1 cellular context compared by ENCODE assay signal in the genomic region with DNA sequence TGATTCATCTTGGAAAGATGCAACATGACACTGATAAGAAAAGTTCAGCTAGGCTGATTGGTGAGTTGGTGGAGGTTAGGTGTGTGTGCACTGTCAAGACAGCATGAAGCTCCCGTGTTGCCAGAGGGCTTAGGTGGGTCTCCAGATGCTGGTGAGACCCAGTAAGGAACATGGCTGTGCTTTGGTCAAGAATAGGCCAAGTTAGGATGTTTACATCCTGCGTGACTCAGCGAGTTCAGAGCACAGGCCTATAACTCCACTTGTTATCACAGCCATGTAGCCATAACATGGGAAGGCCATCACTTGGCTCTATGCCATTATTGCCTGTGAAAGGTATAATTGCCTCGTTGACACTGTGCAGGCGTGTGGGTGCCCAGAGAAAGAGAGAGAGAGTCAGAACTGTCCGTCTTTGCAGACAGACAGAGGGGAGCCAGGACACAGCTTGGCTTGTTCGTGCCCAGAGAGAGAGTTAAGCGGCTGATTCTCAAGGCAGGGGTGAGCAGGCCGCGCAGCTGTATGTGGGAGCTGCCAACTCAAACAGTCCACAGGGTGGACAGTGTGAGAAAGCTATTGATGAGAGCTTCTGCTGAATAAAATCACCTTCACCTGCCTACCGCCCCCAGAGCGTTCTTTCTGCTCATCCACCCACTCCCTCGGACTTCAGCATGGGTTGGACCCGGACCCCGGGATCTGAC.
TF ChIP-seq lines count a peak whose summit lies in the region.

No MANE protein-coding gene starts in this region.

TF ChIP-seq in GM23338, 12 proteins besides CTCF, POLR2A, EP300 and RAD21 (continued from another document):
- TF ChIP-seq, protein P1, sequence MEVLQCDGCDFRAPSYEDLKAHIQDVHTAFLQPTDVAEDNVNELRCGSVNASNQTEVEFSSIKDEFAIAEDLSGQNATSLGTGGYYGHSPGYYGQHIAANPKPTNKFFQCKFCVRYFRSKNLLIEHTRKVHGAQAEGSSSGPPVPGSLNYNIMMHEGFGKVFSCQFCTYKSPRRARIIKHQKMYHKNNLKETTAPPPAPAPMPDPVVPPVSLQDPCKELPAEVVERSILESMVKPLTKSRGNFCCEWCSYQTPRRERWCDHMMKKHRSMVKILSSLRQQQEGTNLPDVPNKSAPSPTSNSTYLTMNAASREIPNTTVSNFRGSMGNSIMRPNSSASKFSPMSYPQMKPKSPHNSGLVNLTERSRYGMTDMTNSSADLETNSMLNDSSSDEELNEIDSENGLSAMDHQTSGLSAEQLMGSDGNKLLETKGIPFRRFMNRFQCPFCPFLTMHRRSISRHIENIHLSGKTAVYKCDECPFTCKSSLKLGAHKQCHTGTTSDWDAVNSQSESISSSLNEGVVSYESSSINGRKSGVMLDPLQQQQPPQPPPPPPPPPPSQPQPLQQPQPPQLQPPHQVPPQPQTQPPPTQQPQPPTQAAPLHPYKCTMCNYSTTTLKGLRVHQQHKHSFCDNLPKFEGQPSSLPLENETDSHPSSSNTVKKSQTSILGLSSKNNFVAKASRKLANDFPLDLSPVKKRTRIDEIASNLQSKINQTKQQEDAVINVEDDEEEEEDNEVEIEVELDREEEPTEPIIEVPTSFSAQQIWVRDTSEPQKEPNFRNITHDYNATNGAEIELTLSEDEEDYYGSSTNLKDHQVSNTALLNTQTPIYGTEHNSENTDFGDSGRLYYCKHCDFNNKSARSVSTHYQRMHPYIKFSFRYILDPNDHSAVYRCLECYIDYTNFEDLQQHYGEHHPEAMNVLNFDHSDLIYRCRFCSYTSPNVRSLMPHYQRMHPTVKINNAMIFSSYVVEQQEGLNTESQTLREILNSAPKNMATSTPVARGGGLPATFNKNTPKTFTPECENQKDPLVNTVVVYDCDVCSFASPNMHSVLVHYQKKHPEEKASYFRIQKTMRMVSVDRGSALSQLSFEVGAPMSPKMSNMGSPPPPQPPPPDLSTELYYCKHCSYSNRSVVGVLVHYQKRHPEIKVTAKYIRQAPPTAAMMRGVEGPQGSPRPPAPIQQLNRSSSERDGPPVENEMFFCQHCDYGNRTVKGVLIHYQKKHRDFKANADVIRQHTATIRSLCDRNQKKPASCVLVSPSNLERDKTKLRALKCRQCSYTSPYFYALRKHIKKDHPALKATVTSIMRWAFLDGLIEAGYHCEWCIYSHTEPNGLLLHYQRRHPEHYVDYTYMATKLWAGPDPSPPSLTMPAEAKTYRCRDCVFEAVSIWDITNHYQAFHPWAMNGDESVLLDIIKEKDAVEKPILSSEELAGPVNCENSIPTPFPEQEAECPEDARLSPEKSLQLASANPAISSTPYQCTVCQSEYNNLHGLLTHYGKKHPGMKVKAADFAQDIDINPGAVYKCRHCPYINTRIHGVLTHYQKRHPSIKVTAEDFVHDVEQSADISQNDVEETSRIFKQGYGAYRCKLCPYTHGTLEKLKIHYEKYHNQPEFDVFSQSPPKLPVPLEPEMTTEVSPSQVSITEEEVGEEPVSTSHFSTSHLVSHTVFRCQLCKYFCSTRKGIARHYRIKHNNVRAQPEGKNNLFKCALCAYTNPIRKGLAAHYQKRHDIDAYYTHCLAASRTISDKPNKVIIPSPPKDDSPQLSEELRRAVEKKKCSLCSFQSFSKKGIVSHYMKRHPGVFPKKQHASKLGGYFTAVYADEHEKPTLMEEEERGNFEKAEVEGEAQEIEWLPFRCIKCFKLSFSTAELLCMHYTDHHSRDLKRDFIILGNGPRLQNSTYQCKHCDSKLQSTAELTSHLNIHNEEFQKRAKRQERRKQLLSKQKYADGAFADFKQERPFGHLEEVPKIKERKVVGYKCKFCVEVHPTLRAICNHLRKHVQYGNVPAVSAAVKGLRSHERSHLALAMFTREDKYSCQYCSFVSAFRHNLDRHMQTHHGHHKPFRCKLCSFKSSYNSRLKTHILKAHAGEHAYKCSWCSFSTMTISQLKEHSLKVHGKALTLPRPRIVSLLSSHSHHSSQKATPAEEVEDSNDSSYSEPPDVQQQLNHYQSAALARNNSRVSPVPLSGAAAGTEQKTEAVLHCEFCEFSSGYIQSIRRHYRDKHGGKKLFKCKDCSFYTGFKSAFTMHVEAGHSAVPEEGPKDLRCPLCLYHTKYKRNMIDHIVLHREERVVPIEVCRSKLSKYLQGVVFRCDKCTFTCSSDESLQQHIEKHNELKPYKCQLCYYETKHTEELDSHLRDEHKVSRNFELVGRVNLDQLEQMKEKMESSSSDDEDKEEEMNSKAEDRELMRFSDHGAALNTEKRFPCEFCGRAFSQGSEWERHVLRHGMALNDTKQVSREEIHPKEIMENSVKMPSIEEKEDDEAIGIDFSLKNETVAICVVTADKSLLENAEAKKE (CRISPR knock-in tag; IDR thresholded peaks at IDR 0.05): no peak
- TF ChIP-seq ZNF331 (CRISPR knock-in tag; IDR thresholded peaks at IDR 0.05; ENCODE audit: low read depth) (no peak), CREB1 (CRISPR knock-in tag; IDR thresholded peaks at IDR 0.05; ENCODE audit: low read depth) (no peak), POLR2AphosphoS5 (IDR thresholded peaks at IDR 0.05; ENCODE audit: low read depth) (no peak)
- TF ChIP-seq, protein P2, sequence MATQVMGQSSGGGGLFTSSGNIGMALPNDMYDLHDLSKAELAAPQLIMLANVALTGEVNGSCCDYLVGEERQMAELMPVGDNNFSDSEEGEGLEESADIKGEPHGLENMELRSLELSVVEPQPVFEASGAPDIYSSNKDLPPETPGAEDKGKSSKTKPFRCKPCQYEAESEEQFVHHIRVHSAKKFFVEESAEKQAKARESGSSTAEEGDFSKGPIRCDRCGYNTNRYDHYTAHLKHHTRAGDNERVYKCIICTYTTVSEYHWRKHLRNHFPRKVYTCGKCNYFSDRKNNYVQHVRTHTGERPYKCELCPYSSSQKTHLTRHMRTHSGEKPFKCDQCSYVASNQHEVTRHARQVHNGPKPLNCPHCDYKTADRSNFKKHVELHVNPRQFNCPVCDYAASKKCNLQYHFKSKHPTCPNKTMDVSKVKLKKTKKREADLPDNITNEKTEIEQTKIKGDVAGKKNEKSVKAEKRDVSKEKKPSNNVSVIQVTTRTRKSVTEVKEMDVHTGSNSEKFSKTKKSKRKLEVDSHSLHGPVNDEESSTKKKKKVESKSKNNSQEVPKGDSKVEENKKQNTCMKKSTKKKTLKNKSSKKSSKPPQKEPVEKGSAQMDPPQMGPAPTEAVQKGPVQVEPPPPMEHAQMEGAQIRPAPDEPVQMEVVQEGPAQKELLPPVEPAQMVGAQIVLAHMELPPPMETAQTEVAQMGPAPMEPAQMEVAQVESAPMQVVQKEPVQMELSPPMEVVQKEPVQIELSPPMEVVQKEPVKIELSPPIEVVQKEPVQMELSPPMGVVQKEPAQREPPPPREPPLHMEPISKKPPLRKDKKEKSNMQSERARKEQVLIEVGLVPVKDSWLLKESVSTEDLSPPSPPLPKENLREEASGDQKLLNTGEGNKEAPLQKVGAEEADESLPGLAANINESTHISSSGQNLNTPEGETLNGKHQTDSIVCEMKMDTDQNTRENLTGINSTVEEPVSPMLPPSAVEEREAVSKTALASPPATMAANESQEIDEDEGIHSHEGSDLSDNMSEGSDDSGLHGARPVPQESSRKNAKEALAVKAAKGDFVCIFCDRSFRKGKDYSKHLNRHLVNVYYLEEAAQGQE (IDR thresholded peaks at IDR 0.05; ENCODE audit: unreplicated experiment): no peak
TF ChIP-seq in GM23338: peak in this region for 0.
